21 cellular contexts compared by ENCODE assay signal in genomic region chr11:93513763-93514162, GRCh38. TPM values are rescaled to one million over a fixed set of nuclear protein-coding genes. Genes with fewer than 3 reads are reported as not detected.
DNase-seq lines count a peak whose midpoint lies in the region; ATAC-seq and TF ChIP-seq lines count a peak whose summit lies in the region.
"Had no signal": no experiment of that assay in that cellular context is flagged by ENCODE, and none has a peak within 500 bp of the region (broad histone marks: within the 10 kb centered on the region; RNA-seq: fewer than 3 reads in every experiment).

No MANE protein-coding gene starts in this region.

- no peaks in the 10 kb centered on the region for H3F3A ChIP-seq in SK-N-SH (replicated peaks; ENCODE audit: insufficient read depth)

- no peaks in the 10 kb centered on the region for H3K9me2 ChIP-seq in SK-N-SH

- H3K4me1 ChIP-seq in SK-N-SH (ENCODE audit: control insufficient read depth in 1 of 2, insufficient read depth in 2 of 2, low read depth in 1 of 2, low read length in 1 of 2): peaks cover 0 to 16% of the 10 kb centered on the region in 2 experiments; a peak in 2 of 4 replicates
- peaks cover 15 to 27% of the 10 kb centered on the region in 2 donors for H3K4me1 ChIP-seq in adrenal gland (replicated peaks in 1 of 2)
- H3K4me1 ChIP-seq: A549 had no signal

- TF ChIP-seq CTCF in SK-N-SH (IDR thresholded peaks at IDR 0.05): no peak
- TF ChIP-seq CTCF in adrenal gland (IDR thresholded peaks at IDR 0.05): no peak

- intact Hi-C loops in adrenal gland (cut with DNase I): no loop called here

- TF ChIP-seq EP300 in SK-N-SH (IDR thresholded peaks at IDR 0.05; ENCODE audit: borderline replicate concordance in 1 of 2, low read depth in 1 of 2, low read length in 1 of 2): peak in 1 of 2 experiments; percentile 96; a peak in 2 of 4 replicates

- WGBS in SK-N-SH (ENCODE audit: low lambda C conversion rate): 55% methylated on average over 4 of the region's 4 CpGs
- WGBS in adrenal gland, 4 donors: 78 to 90% (median 86%) methylated on average over 4 of the region's 4 CpGs

- TF ChIP-seq POLR2A in adrenal gland (IDR thresholded peaks at IDR 0.05): no peak

- H3K4me3 ChIP-seq in SK-N-SH (ENCODE audit: low read depth in 2 of 2, low read length in 1 of 2) (no peak overlapping the region; a peak in 1 of 4 replicates), adrenal gland (no peak overlapping the region)
- H3K4me3 ChIP-seq: A549, K562, MG63 had no signal

- no peaks in the 10 kb centered on the region for H3K36me3 ChIP-seq in SK-N-SH (replicated peaks in 1 of 2; ENCODE audit: control insufficient read depth in 1 of 2, insufficient read depth in 2 of 2, low read length in 1 of 2)
- H3K36me3 ChIP-seq in adrenal gland (replicated peaks in 1 of 2): no peaks in the 10 kb centered on the region
- H3K36me3 ChIP-seq: MG63 had no signal

- CTCF ChIA-PET in SK-N-SH (lab: Yijun Ruan, JAX): interaction anchor here (1.1 to 1.7 kb wide), 3 partner anchors 20 to 280 kb away, joined by 3 to 4 read pairs (median 3); no protein-coding TSS in a partner anchor

- TF ChIP-seq RAD21 in SK-N-SH (IDR thresholded peaks at IDR 0.05; ENCODE audit: low read length): peak; percentile 10

- no peak overlapping the region for H3K4me2 ChIP-seq in SK-N-SH
- H3K4me2 ChIP-seq: A549 had no signal

- H3K9ac ChIP-seq in SK-N-SH: no peak overlapping the region

- H3K9me3 ChIP-seq in SK-N-SH (no peaks in the 10 kb centered on the region), adrenal gland (replicated peaks in 1 of 3) (no peaks in the 10 kb centered on the region)
- H3K9me3 ChIP-seq: A549, MG63 had no signal

- DNase-seq in DMS 273 treated with DMSO at 0.1 percent for 48 hours (lab: John Stamatoyannopoulos, UW) (peak; percentile 75), NCI-H69 (lab: John Stamatoyannopoulos, UW) (peak; percentile 91), SK-N-SH (peak; percentile 69), left kidney (ENCODE audit: low read depth, low spot score) (peak; percentile 45), NCI-H2107 treated with DMSO at 0.1 percent for 48 hours (lab: John Stamatoyannopoulos, UW; ENCODE audit: unreplicated experiment) (no peak), adrenal gland (no peak)
- DNase-seq: DMS79, H7, HFFc6, MG63, NCI-H1436, NCI-H2171 treated with DMSO at 0.1 percent for 48 hours, NCI-H446, NCI-H774, SHP77 treated with DMSO at 0.1 percent for 48 hours had no signal

- H3K27ac ChIP-seq in SK-N-SH (ENCODE audit: low read depth in 2 of 2, low read length in 1 of 2) (no peak overlapping the region), adrenal gland (no peak overlapping the region)
- H3K27ac ChIP-seq: A549, HL-60, RWPE1 had no signal

- no peaks in the 10 kb centered on the region for H3K79me2 ChIP-seq in SK-N-SH (ENCODE audit: insufficient read depth)

- H4K20me1 ChIP-seq in SK-N-SH (ENCODE audit: insufficient read depth): no peaks in the 10 kb centered on the region

- H3K27me3 ChIP-seq in SK-N-SH (ENCODE audit: insufficient read depth) (no peaks in the 10 kb centered on the region), adrenal gland (no peaks in the 10 kb centered on the region)
- H3K27me3 ChIP-seq: MG63 had no signal

- ATAC-seq in HG02973 (IDR thresholded peaks at IDR 0.05; ENCODE audit: unreplicated experiment): no peak
- ATAC-seq: A549, HepG2, K562 had no signal

- H2AFZ ChIP-seq in SK-N-SH (ENCODE audit: low read depth): no peak overlapping the region

- POLR2A ChIA-PET in SK-N-SH (lab: Yijun Ruan, JAX): no interaction called here

TF ChIP-seq in SK-N-SH, 30 proteins besides CTCF, POLR2A, EP300 and RAD21 (continues in another document):
- TF ChIP-seq JUND (IDR thresholded peaks at IDR 0.05) (no peak), MXI1 (IDR thresholded peaks at IDR 0.05; ENCODE audit: low read depth, low read length) (peak; percentile 85), TAF1 (IDR thresholded peaks at IDR 0.05; ENCODE audit: borderline replicate concordance, low read depth, low read length) (no peak), REST (IDR thresholded peaks at IDR 0.05; ENCODE audit: low read depth, low read length) (no peak), YY1 (IDR thresholded peaks at IDR 0.05; ENCODE audit: low read depth) (no peak), PBX3 (IDR thresholded peaks at IDR 0.05) (no peak), SIN3A (IDR thresholded peaks at IDR 0.05; ENCODE audit: borderline replicate concordance, low read depth, low read length) (no peak), ZBTB33 (IDR thresholded peaks at IDR 0.05; ENCODE audit: borderline replicate concordance, low read depth) (no peak), NFIC (IDR thresholded peaks at IDR 0.05; ENCODE audit: borderline replicate concordance) (no peak), POLR2AphosphoS5 (IDR thresholded peaks at IDR 0.05; ENCODE audit: low read depth, low read length) (0 out of 2 replicates have a peak, but pooled peaks have one; percentile 31), FOSL2 (IDR thresholded peaks at IDR 0.05; ENCODE audit: borderline replicate concordance, low read depth) (no peak), EZH2phosphoT487 (IDR thresholded peaks at IDR 0.05; ENCODE audit: borderline replicate concordance, low read depth) (no peak), USF2 (IDR thresholded peaks at IDR 0.05; ENCODE audit: borderline replicate concordance, low read depth, low read length) (no peak), CHD2 (IDR thresholded peaks at IDR 0.05; ENCODE audit: low read length, partially characterized antibody) (peak; percentile 91), NRF1 (IDR thresholded peaks at IDR 0.05; ENCODE audit: low read depth, low read length) (no peak), GATA2 (CRISPR knock-in tag; IDR thresholded peaks at IDR 0.05) (peak; percentile 97), FOXM1 (IDR thresholded peaks at IDR 0.05; ENCODE audit: low read depth) (no peak), TCF12 (IDR thresholded peaks at IDR 0.05) (peak; percentile 60; the same call in 1 of the 2 replicates), SMC3 (IDR thresholded peaks at IDR 0.05; ENCODE audit: low read depth, low read length) (no peak), RCOR1 (IDR thresholded peaks at IDR 0.05; ENCODE audit: low read length) (peak; percentile 98)

RNA-seq across cellular contexts. Expression of gene SMCO4, which starts 29.4 kb away (rescaled TPM):
- polyA plus RNA-seq in SK-N-SH (2012; rRNA removed) (9.0 and 9.2 TPM in 2 replicates), adrenal gland (10 to 100 TPM; 31.6 to 81.7 (median 40.9) TPM)
- polyA plus RNA-seq in SK-N-SH (2012; cell fraction: cytosol; rRNA removed): 6.3 and 10.0 TPM in 2 replicates
- polyA plus RNA-seq in SK-N-SH (2012; cell fraction: nucleus; rRNA removed): 3.6 and 6.9 TPM in 2 replicates
- 100 to 1,000 TPM in 2 of 8 donors, 10 to 100 TPM in 6; 23.2 to 108 (median 79.0) TPM for total RNA-seq in adrenal gland

Comparison
In these comparisons a context has a peak if more than half of its experiments do, and no peak if none do; other contexts are left out.
1. DNase-seq: peak in DMS 273 treated with DMSO at 0.1 percent for 48 hours (single experiment), NCI-H69 (single experiment), SK-N-SH (single experiment) and left kidney (single experiment); none in NCI-H2107 treated with DMSO at 0.1 percent for 48 hours (single experiment) and adrenal gland (0 of 7).